Comparison of ENCODE assay signal across 8 cellular contexts in the genomic region with DNA sequence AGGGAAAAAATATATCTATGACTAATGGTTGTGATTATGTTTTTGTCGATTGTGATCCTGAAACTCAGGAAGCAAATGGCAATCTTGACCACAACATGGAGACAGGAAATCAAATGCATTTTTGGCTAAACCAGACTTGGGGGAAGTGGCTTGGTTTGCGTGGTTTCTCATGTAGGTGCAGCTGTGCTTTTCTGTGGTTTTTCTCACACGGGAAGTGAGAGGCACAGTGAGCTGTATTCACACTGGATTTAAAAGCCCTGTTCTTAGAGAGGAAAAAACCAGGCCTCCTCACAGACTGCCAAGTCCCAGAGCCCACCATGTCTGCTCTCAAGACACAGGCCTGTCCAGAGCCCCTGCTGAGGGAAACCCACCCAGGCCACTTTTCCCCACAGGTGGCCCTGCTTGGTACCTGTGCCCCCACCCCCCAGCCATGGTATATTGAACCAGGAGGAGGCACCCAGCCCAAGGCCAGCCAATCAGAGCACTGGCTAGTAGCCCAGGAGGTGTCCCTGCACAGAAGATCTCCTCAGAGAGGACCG. TPM values are rescaled to one million over a fixed set of nuclear protein-coding genes. Genes with fewer than 3 reads are reported as not detected.
DNase-seq lines count a peak whose midpoint lies in the region; ATAC-seq and TF ChIP-seq lines count a peak whose summit lies in the region.

No MANE protein-coding gene starts in this region.

- no peak overlapping the region for H3K4me3 ChIP-seq in A673 (ENCODE audit: low read depth, low read length, poor library complexity, severe bottlenecking)
- no peak overlapping the region for H3K4me3 ChIP-seq in body of pancreas
- no peak overlapping the region for H3K4me3 ChIP-seq in mesodermal cell (ENCODE audit: extremely low read depth, insufficient read depth, low read length, poor library complexity, severe bottlenecking)

- H3K9ac ChIP-seq in H9 (ENCODE audit: extremely low read depth, insufficient read length, low read length), result no peak overlapping the region

- POLR2A ChIA-PET in A673 (lab: Charles Lee; ENCODE audit: low non-redundant PET), result no interaction called here
- POLR2A ChIA-PET in T-cell (lab: Charles Lee), result no interaction called here

- peaks cover 5 to 9% of the 10 kb centered on the region in 2 donors for H3K27me3 Mint-ChIP-seq in T-cell
- H3K27me3 Mint-ChIP-seq in H9 (ENCODE audit: low read depth), result no peaks in the 10 kb centered on the region

- no TSS peak for BruUV-seq in A673 (replicated peaks; lab: Mats Ljungman, UMichigan)

- no peak overlapping the region for H2BK5ac ChIP-seq in H9 (ENCODE audit: insufficient read length, low read length)

- H3K27me3 ChIP-seq in A673 (replicated peaks; ENCODE audit: insufficient read depth, low read depth, low read length, poor library complexity) (no peaks in the 10 kb centered on the region), body of pancreas (no peaks in the 10 kb centered on the region), H9 (ENCODE audit: insufficient read depth, low read length) (no peaks in the 10 kb centered on the region)

- no peak overlapping the region for H2BK120ac ChIP-seq in H9 (ENCODE audit: low read depth, low read length, poor library complexity, severe bottlenecking)

- no peak overlapping the region for H2BK20ac ChIP-seq in H9 (ENCODE audit: low read depth, low read length, poor library complexity, severe bottlenecking)

- no peak overlapping the region for H3K4me2 ChIP-seq in H9 (ENCODE audit: insufficient read depth, insufficient read length, low read length)

- no peak overlapping the region for H2BK12ac ChIP-seq in H9 (ENCODE audit: insufficient read length, low read depth, low read length)

- peaks cover 0 to 9% (median 0%) of the 10 kb centered on the region in 3 donors for H3K9me3 Mint-ChIP-seq in T-cell
- H3K9me3 Mint-ChIP-seq in H9, result no peaks in the 10 kb centered on the region; a peak in 1 of 5 replicates

- no peak overlapping the region for H3K14ac ChIP-seq in H9 (ENCODE audit: insufficient read depth, low read length)

- H3K4me1 Mint-ChIP-seq in T-cell (peaks cover 49 to 61% (median 59%) of the 10 kb centered on the region in 3 donors), H9 (peaks cover 14 to 22% of the 10 kb centered on the region in 2 experiments)

- no peak overlapping the region for H2AK5ac ChIP-seq in H9 (ENCODE audit: insufficient read length, low read length)

- H4K20me1 ChIP-seq in H9 (ENCODE audit: control insufficient read depth, insufficient read depth, insufficient read length), result no peaks in the 10 kb centered on the region

- H3K4me3 Mint-ChIP-seq in T-cell (peak overlapping the region; percentile 50 to 64 (median 50)), H9 (no peak overlapping the region)

- peak; percentile 96 for ATAC-seq in GM19035 (IDR thresholded peaks at IDR 0.05; ENCODE audit: unreplicated experiment)
- peak; percentile 93 for ATAC-seq in HG03280 (IDR thresholded peaks at IDR 0.05; ENCODE audit: unreplicated experiment)
- ATAC-seq in T-cell (replicated peaks in 1 of 4), result peak; percentile 88 to 99 (median 96)
- peak; percentile 90 for ATAC-seq in body of pancreas

- CTCF ChIA-PET in A673 (lab: Charles Lee), result no interaction called here
- CTCF ChIA-PET in T-cell (lab: Charles Lee), result interaction anchor here in 1 of 2 donors (0.8 to 1.0 kb wide), 3 partner anchors 11 to 20 kb away, joined by 3 to 5 read pairs (median 3); no protein-coding TSS in a partner anchor

- H3K79me2 ChIP-seq in H9 (ENCODE audit: insufficient read depth, low read length), result no peaks in the 10 kb centered on the region

- H2AFZ ChIP-seq in H9 (ENCODE audit: low read length), result no peak overlapping the region

- H3K9me3 ChIP-seq in A673 (ENCODE audit: low read depth, low read length, poor library complexity, severe bottlenecking) (no peaks in the 10 kb centered on the region), body of pancreas (no peaks in the 10 kb centered on the region), mesodermal cell (ENCODE audit: control insufficient read depth, low read length) (peaks cover 11% of the 10 kb centered on the region), H9 (ENCODE audit: control insufficient read depth, low read depth, low read length) (no peaks in the 10 kb centered on the region)

- TF ChIP-seq CTCF in A673 (conservative IDR thresholded peaks at IDR 0.05; ENCODE audit: low read depth, low read length) (no peak), body of pancreas (IDR thresholded peaks at IDR 0.05) (no peak), H9 (conservative IDR thresholded peaks at IDR 0.05) (no peak)

- H3K23ac ChIP-seq in H9 (ENCODE audit: insufficient read length, low read depth, low read length), result no peak overlapping the region

- H3T11ph ChIP-seq in H9 (ENCODE audit: low read length), result no peak overlapping the region

- intact Hi-C loops in A673 (cut with micrococcal nuclease; ENCODE audit: unreplicated experiment) (no loop called here), body of pancreas (cut with DNase I) (no loop called here)

- H3K79me1 ChIP-seq in H9 (ENCODE audit: insufficient read depth, low read depth, low read length, poor library complexity, severe bottlenecking), result no peaks in the 10 kb centered on the region

- no peak overlapping the region for H3K56ac ChIP-seq in H9 (ENCODE audit: insufficient read length, low read depth, low read length)

- H3K36me3 Mint-ChIP-seq in T-cell (peaks cover 15% of the 10 kb centered on the region), H9 (ENCODE audit: insufficient read depth in 1 of 3, low read depth in 3 of 3) (peaks cover 6 to 31% (median 29%) of the 10 kb centered on the region in 3 experiments; a peak in 6 of 7 replicates)

- no peaks in the 10 kb centered on the region for H3K23me2 ChIP-seq in H9 (ENCODE audit: insufficient read length, low read depth, low read length, poor library complexity, severe bottlenecking)

- peak in 2 of 3 donors; percentile 34 to 36 for TF ChIP-seq POLR2A in body of pancreas (IDR thresholded peaks at IDR 0.05)

- no peak overlapping the region for H3K4ac ChIP-seq in H9 (ENCODE audit: low read depth, low read length)

- no peak overlapping the region for H2BK15ac ChIP-seq in H9 (ENCODE audit: low read depth, low read length)

- peaks cover 15% of the 10 kb centered on the region for H3K4me1 ChIP-seq in A673 (ENCODE audit: insufficient read depth, low read length, poor library complexity, severe bottlenecking)
- H3K4me1 ChIP-seq in body of pancreas, result peaks cover 24% of the 10 kb centered on the region
- peaks cover 40% of the 10 kb centered on the region for H3K4me1 ChIP-seq in mesodermal cell (ENCODE audit: control insufficient read depth, insufficient read depth, low read length, poor library complexity, severe bottlenecking)
- H3K4me1 ChIP-seq in H9 (ENCODE audit: insufficient read depth, low read length), result peaks cover 5% of the 10 kb centered on the region; the same call in 1 of the 2 replicates

- no peak overlapping the region for H4K91ac ChIP-seq in H9 (ENCODE audit: insufficient read length, low read depth, low read length)

- peak overlapping the region; percentile 33 for H3K27ac ChIP-seq in A673 (ENCODE audit: low read depth, low read length, poor library complexity, severe bottlenecking)
- peak overlapping the region; percentile 81 to 87 (median 85) for H3K27ac ChIP-seq in body of pancreas
- H3K27ac ChIP-seq in mesodermal cell (ENCODE audit: low read depth, low read length, severe bottlenecking), result peak overlapping the region; percentile 98
- no peak overlapping the region for H3K27ac ChIP-seq in H9 (ENCODE audit: insufficient read length, low read depth, low read length)

- no peak overlapping the region for H4K5ac ChIP-seq in H9 (ENCODE audit: insufficient read length, low read depth, low read length)

- WGBS in body of pancreas, 2 donors, result 15 to 21% methylated on average over 4 of the region's 4 CpGs
- 90 to 97% methylated on average over 3 of the region's 4 CpGs for WGBS in mesodermal cell (ENCODE audit: insufficient coverage in 2 of 2), 2 experiments
- no CpG with 5 or more reads among the region's 4 CpGs for WGBS in H9 (ENCODE audit: extremely low coverage, insufficient read length, low lambda C conversion rate)

- no peak overlapping the region for H3K18ac ChIP-seq in H9 (ENCODE audit: insufficient read length, low read depth, low read length)

- H3K36me3 ChIP-seq in A673 (ENCODE audit: insufficient read depth, low read length, poor library complexity, severe bottlenecking) (no peaks in the 10 kb centered on the region), body of pancreas (replicated peaks in 1 of 2; ENCODE audit: insufficient read depth in 1 of 2, low read depth in 2 of 2) (no peaks in the 10 kb centered on the region), mesodermal cell (ENCODE audit: control insufficient read depth, insufficient read depth, low read length) (peaks cover 11% of the 10 kb centered on the region)

- DNase-seq in A673 (ENCODE audit: low spot score) (peak; percentile 22), T-cell (peak; percentile 12 to 67 (median 38)), body of pancreas (peak; percentile 74 to 89 (median 85)), occipital lobe (lab: John Stamatoyannopoulos, UW) (no peak), H9 (no peak)

- H4K8ac ChIP-seq in H9 (replicated peaks; ENCODE audit: insufficient read length, low read depth, low read length), result no peak overlapping the region

- H3K27ac Mint-ChIP-seq in T-cell (peak overlapping the region; percentile 18 to 21), H9 (no peak overlapping the region)

RNA-seq across cellular contexts. Expression of gene BTD, which starts 46.2 kb away (rescaled TPM):
- total RNA-seq in A673 (2021), result 5.6 and 7.6 TPM in 2 replicates
- 10 to 100 TPM; 14.5 to 19.0 (median 17.6) TPM for total RNA-seq in T-cell
- total RNA-seq in body of pancreas, result 10 to 100 TPM in 1 of 2 donors, 1 to 10 TPM in 1; 8.2 to 24.4 TPM
- polyA plus RNA-seq in mesodermal cell (2013, experiment 1 of 2), result 25.0 TPM
- 20.0 TPM for polyA plus RNA-seq in mesodermal cell (2013, experiment 2 of 2)
- 19.5 TPM for total RNA-seq in occipital lobe
- total RNA-seq in H9 (2021), result 21.5 and 23.3 TPM in 2 replicates

RNA-seq across cellular contexts. Expression of gene HACL1, which starts 46.3 kb away (rescaled TPM):
- total RNA-seq in A673 (2021) (18.6 and 22.0 TPM in 2 replicates), T-cell (10 to 100 TPM; 27.7 to 38.0 (median 34.2) TPM), body of pancreas (10 to 100 TPM; 12.5 to 19.5 TPM), occipital lobe (38.4 TPM), H9 (2021) (48.9 and 52.6 TPM in 2 replicates)
- 26.2 TPM for polyA plus RNA-seq in mesodermal cell (2013, experiment 1 of 2)
- 26.2 TPM for polyA plus RNA-seq in mesodermal cell (2013, experiment 2 of 2)

Comparison
In these comparisons a context has a peak if more than half of its experiments do, and no peak if none do; other contexts are left out.
1. DNase-seq: peak in A673 (single experiment), T-cell (34 of 34) and body of pancreas (4 of 4); none in occipital lobe (single experiment) and H9 (single experiment).
2. H3K27ac Mint-ChIP-seq: peak in T-cell (2 of 2); none in H9 (0 of 3).
3. H3K4me3 Mint-ChIP-seq: peak in T-cell (3 of 3); none in H9 (0 of 2).
4. Peak in every context shown above with its lines, with median percentiles within 50 percentile points of each other: ATAC-seq.